19 cellular contexts compared by ENCODE assay signal in genomic region chr12:116808113-116808786, GRCh38.
"Had no signal": no experiment of that assay in that cellular context is flagged by ENCODE, and none has a peak within 500 bp of the region (broad histone marks: within the 10 kb centered on the region; RNA-seq: fewer than 3 reads in every experiment).

No MANE protein-coding gene starts in this region.

- H3K27ac Mint-ChIP-seq: activated B cell treated with CpG ODN at 0.5 μM for 24 hours; activated CD4-positive, alpha-beta memory T cell treated with anti-CD3 and anti-CD28 coated beads for 36 hours; activated T-helper 1 cell treated with anti-CD3 and anti-CD28 coated beads, Interleukin-12 subunit alpha, Interleukin-12 subunit beta, Interleukin-2, Interleukin-4 antibody, amounts not matched to agents 30 ng/mL and 10 ng/mL and 1 ng/mL, durations not matched to agents 14 hours and 24 hours and 36 hours; natural killer cell treated with Interleukin-12 subunit alpha and Interleukin-12 subunit beta and Interleukin-15 and Interleukin-18, amount 100 ng/mL, for 72 hours; stimulated activated naive B cell treated with anti-CD40 and anti-IgM and Interleukin-4, amounts not matched to agents 10 μg/mL and 1 μg/mL and 100 μg/mL, for 72 hours had no signal

- H3K4me1 ChIP-seq: adrenal gland, breast epithelium, gastrocnemius medialis, parathyroid adenoma had no signal

- H3K4me3 Mint-ChIP-seq: activated B cell treated with CpG ODN at 0.5 μM for 24 hours; activated CD4-positive, alpha-beta memory T cell treated with anti-CD3 and anti-CD28 coated beads for 36 hours; activated T-helper 1 cell treated with anti-CD3 and anti-CD28 coated beads, Interleukin-12 subunit alpha, Interleukin-12 subunit beta, Interleukin-2, Interleukin-4 antibody, amounts not matched to agents 30 ng/mL and 10 ng/mL and 1 ng/mL, durations not matched to agents 14 hours and 24 hours and 36 hours; natural killer cell treated with Interleukin-12 subunit alpha and Interleukin-12 subunit beta and Interleukin-15 and Interleukin-18, amount 100 ng/mL, for 72 hours; stimulated activated naive B cell treated with anti-CD40 and anti-IgM and Interleukin-4, amounts not matched to agents 10 μg/mL and 1 μg/mL and 100 μg/mL, for 72 hours had no signal

- H3K27me3 ChIP-seq: adrenal gland, breast epithelium, gastrocnemius medialis, thyroid gland had no signal

- H3K9ac ChIP-seq: parathyroid adenoma had no signal

- H3K36me3 ChIP-seq: adrenal gland, breast epithelium, gastrocnemius medialis, thyroid gland had no signal

- H3K27ac ChIP-seq: adrenal gland, breast epithelium, gastrocnemius medialis, parathyroid adenoma, thyroid gland had no signal

- DNase-seq: activated B cell treated with CpG ODN at 0.5 μM for 24 hours; activated CD4-positive, alpha-beta memory T cell treated with anti-CD3 and anti-CD28 coated beads for 36 hours; activated CD4-positive, alpha-beta T cell treated with anti-CD3 and anti-CD28 coated beads for 4 hours; activated gamma-delta T cell treated with Interleukin-2 at 50 U/mL for 16 hours; activated T-cell treated with anti-CD3 and anti-CD28 coated beads for 4 hours; adrenal gland; effector CD4-positive, alpha-beta T cell; gastrocnemius medialis; head of caudate nucleus; stimulated activated naive B cell treated with anti-CD40 and anti-IgM and Interleukin-4, amounts not matched to agents 10 μg/mL and 1 μg/mL and 100 μg/mL, for 72 hours; thyroid gland had no signal

- H3K9me3 Mint-ChIP-seq: activated CD4-positive, alpha-beta memory T cell treated with anti-CD3 and anti-CD28 coated beads for 36 hours; activated naive CD4-positive, alpha-beta T cell treated with anti-CD3 and anti-CD28 coated beads, Interleukin-2, amount 50 U/mL, for 72 hours; activated T-helper 1 cell treated with anti-CD3 and anti-CD28 coated beads, Interleukin-12 subunit alpha, Interleukin-12 subunit beta, Interleukin-2, Interleukin-4 antibody, amounts not matched to agents 30 ng/mL and 10 ng/mL and 1 ng/mL, durations not matched to agents 14 hours and 24 hours and 36 hours; natural killer cell treated with Interleukin-12 subunit alpha and Interleukin-12 subunit beta and Interleukin-15 and Interleukin-18, amount 100 ng/mL, for 72 hours; stimulated activated naive B cell treated with anti-CD40 and anti-IgM and Interleukin-4, amounts not matched to agents 10 μg/mL and 1 μg/mL and 100 μg/mL, for 72 hours had no signal

- H3K9me3 ChIP-seq: adrenal gland, breast epithelium, gastrocnemius medialis, thyroid gland had no signal

- H3K4me3 ChIP-seq: adrenal gland, breast epithelium, gastrocnemius medialis, lung, thyroid gland had no signal

- H3K27me3 Mint-ChIP-seq: activated B cell treated with CpG ODN at 0.5 μM for 24 hours; activated CD4-positive, alpha-beta memory T cell treated with anti-CD3 and anti-CD28 coated beads for 36 hours; natural killer cell treated with Interleukin-12 subunit alpha and Interleukin-12 subunit beta and Interleukin-15 and Interleukin-18, amount 100 ng/mL, for 72 hours; stimulated activated naive B cell treated with anti-CD40 and anti-IgM and Interleukin-4, amounts not matched to agents 10 μg/mL and 1 μg/mL and 100 μg/mL, for 72 hours had no signal

- H3K36me3 Mint-ChIP-seq: activated CD4-positive, alpha-beta memory T cell treated with anti-CD3 and anti-CD28 coated beads for 36 hours; activated naive CD4-positive, alpha-beta T cell treated with anti-CD3 and anti-CD28 coated beads, Interleukin-2, amount 50 U/mL, for 72 hours; natural killer cell treated with Interleukin-12 subunit alpha and Interleukin-12 subunit beta and Interleukin-15 and Interleukin-18, amount 100 ng/mL, for 72 hours had no signal

- ATAC-seq: activated naive CD4-positive, alpha-beta T cell treated with anti-CD3 and anti-CD28 coated beads, Interleukin-2, amount 50 U/mL, for 72 hours; esophagus mucosa; gastrocnemius medialis; left lobe of liver; natural killer cell treated with Interleukin-12 subunit alpha and Interleukin-12 subunit beta and Interleukin-15 and Interleukin-18, amount 100 ng/mL, for 72 hours; stimulated activated naive B cell treated with anti-CD40 and anti-IgM and Interleukin-4, amounts not matched to agents 10 μg/mL and 1 μg/mL and 100 μg/mL, for 72 hours had no signal
